Comparison of ENCODE assay signal across 25 cellular contexts in the genomic region with DNA sequence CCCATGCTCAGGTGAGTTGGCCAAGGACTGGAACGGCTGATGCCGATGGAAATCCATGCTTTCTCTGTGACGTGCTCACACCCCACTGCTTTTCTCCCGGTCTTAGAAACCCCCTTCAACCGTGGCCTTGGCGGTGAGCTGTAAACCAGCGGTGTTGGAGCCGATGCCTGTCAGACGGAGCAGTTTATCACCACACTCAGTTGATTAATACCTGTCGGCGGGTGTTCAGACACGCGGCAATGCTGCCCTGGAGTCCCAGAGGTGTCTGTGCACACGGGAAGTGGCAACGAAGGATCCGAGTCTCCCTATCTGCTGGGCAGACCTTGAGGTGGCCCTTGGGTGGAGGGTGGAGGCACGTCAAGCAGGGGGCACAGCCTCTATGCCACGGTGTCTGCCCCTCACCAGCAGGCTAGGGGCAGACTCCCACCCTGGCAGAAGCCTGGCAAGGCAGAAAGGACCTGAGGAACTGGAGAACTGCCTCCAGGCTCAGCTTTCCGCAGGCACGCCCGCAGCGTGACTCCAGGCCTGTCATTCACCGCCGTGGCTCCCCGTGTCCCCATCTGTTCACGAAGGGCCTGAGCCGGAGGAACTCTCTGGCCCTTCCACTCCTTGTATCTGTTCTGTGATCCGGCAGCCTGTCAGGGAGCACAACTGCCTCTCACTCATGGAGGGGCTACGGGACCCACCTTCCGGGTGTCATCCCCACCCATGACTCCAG. TPM values are rescaled to one million over a fixed set of nuclear protein-coding genes. Genes with fewer than 3 reads are reported as not detected.
DNase-seq lines count a peak whose midpoint lies in the region; ATAC-seq, FAIRE-seq and TF ChIP-seq lines count a peak whose summit lies in the region.
"Had no signal": no experiment of that assay in that cellular context is flagged by ENCODE, and none has a peak within 500 bp of the region (broad histone marks: within the 10 kb centered on the region; RNA-seq: fewer than 3 reads in every experiment).

No MANE protein-coding gene starts in this region.

- peaks cover 25% of the 10 kb centered on the region for H3K4me1 ChIP-seq in foreskin keratinocyte
- H3K4me1 ChIP-seq in pancreas = no peaks in the 10 kb centered on the region

- intact Hi-C loops in natural killer cell (cut with micrococcal nuclease) = no loop called here
- intact Hi-C loops in pancreas (cut with DNase I) = no loop called here
- intact Hi-C loops in CD14-positive monocyte (cut with micrococcal nuclease) = no loop called here

- no peak overlapping the region for H3K27ac Mint-ChIP-seq in natural killer cell treated with Interleukin-12 subunit alpha and Interleukin-12 subunit beta and Interleukin-15 and Interleukin-18, amount 100 ng/mL, for 72 hours
- H3K27ac Mint-ChIP-seq in natural killer cell = no peak overlapping the region
- no peak overlapping the region for H3K27ac Mint-ChIP-seq in CD14-positive monocyte

- no peaks in the 10 kb centered on the region for H3K9me3 Mint-ChIP-seq in natural killer cell treated with Interleukin-12 subunit alpha and Interleukin-12 subunit beta and Interleukin-15 and Interleukin-18, amount 100 ng/mL, for 72 hours
- no peaks in the 10 kb centered on the region for H3K9me3 Mint-ChIP-seq in natural killer cell
- no peaks in the 10 kb centered on the region for H3K9me3 Mint-ChIP-seq in CD14-positive monocyte

- no peaks in the 10 kb centered on the region for H3K36me3 Mint-ChIP-seq in natural killer cell treated with Interleukin-12 subunit alpha and Interleukin-12 subunit beta and Interleukin-15 and Interleukin-18, amount 100 ng/mL, for 72 hours
- no peaks in the 10 kb centered on the region for H3K36me3 Mint-ChIP-seq in natural killer cell
- H3K36me3 Mint-ChIP-seq in CD14-positive monocyte = no peaks in the 10 kb centered on the region

- H3K36me3 ChIP-seq in pancreas = no peaks in the 10 kb centered on the region
- H3K36me3 ChIP-seq: BE2C had no signal

- TF ChIP-seq CTCF in natural killer cell (IDR thresholded peaks at IDR 0.05) (no peak), foreskin keratinocyte (conservative IDR thresholded peaks at IDR 0.05) (no peak), pancreas (IDR thresholded peaks at IDR 0.05) (no peak), CD14-positive monocyte (IDR thresholded peaks at IDR 0.05) (no peak)

- FAIRE-seq in pancreas (lab: Jason Lieb, UNC) = no peak
- FAIRE-seq: GM12891 had no signal

- DNase-seq in natural killer cell treated with Interleukin-12 subunit alpha and Interleukin-12 subunit beta and Interleukin-15 and Interleukin-18, amount 100 ng/mL, for 72 hours (ENCODE audit: low spot score) = no peak
- DNase-seq in natural killer cell (no peak), foreskin keratinocyte (peak in 1 of 2 donors; percentile 49), pancreas (peak in 2 of 6 donors; percentile 46), CD14-positive monocyte (ENCODE audit: low spot score) (no peak)
- DNase-seq: 8988T; ACHN; BE2C; Calu3; DMS79 treated with DMSO at 0.1 percent for 48 hours; GF-D8; Kasumi-1; NCI-H1105; NCI-H1436 treated with DMSO at 0.1 percent for 48 hours; NCI-H187 treated with DMSO at 0.1 percent for 48 hours; NCI-H446; NCI-H524 treated with DMSO at 0.1 percent for 48 hours; NCI-H774; NK-92 treated with Interleukin-12 subunit alpha and Interleukin-12 subunit beta, amount 100 ng/mL, for 24 hours; PC-3 had no signal

- H3K27ac ChIP-seq in foreskin keratinocyte (no peak overlapping the region), pancreas (no peak overlapping the region)

- no peak overlapping the region for H3K4me3 Mint-ChIP-seq in natural killer cell treated with Interleukin-12 subunit alpha and Interleukin-12 subunit beta and Interleukin-15 and Interleukin-18, amount 100 ng/mL, for 72 hours
- H3K4me3 Mint-ChIP-seq in natural killer cell (no peak overlapping the region), CD14-positive monocyte (no peak overlapping the region)

- H3K27me3 Mint-ChIP-seq in natural killer cell treated with Interleukin-12 subunit alpha and Interleukin-12 subunit beta and Interleukin-15 and Interleukin-18, amount 100 ng/mL, for 72 hours = peaks cover 12 to 20% of the 10 kb centered on the region in 2 donors
- H3K27me3 Mint-ChIP-seq in natural killer cell (ENCODE audit: low read depth in 2 of 2) = peaks cover 7 to 13% of the 10 kb centered on the region in 2 donors
- H3K27me3 Mint-ChIP-seq in CD14-positive monocyte (ENCODE audit: low read depth in 3 of 3) = peaks cover 8 to 10% (median 10%) of the 10 kb centered on the region in 3 donors

- no peaks in the 10 kb centered on the region for H3K4me1 Mint-ChIP-seq in natural killer cell treated with Interleukin-12 subunit alpha and Interleukin-12 subunit beta and Interleukin-15 and Interleukin-18, amount 100 ng/mL, for 72 hours (ENCODE audit: low read depth in 2 of 2)
- H3K4me1 Mint-ChIP-seq in natural killer cell (no peaks in the 10 kb centered on the region), CD14-positive monocyte (no peaks in the 10 kb centered on the region)

- H3K9me3 ChIP-seq in pancreas = no peaks in the 10 kb centered on the region
- H3K9me3 ChIP-seq: BE2C had no signal

- no peak overlapping the region for H3K4me3 ChIP-seq in pancreas

- ATAC-seq in natural killer cell treated with Interleukin-12 subunit alpha and Interleukin-12 subunit beta and Interleukin-15 and Interleukin-18, amount 100 ng/mL, for 72 hours = peak; percentile 23 to 24
- no peak for ATAC-seq in natural killer cell
- ATAC-seq in foreskin keratinocyte = peak; percentile 7
- peak in 3 of 4 donors; percentile 25 to 49 (median 49) for ATAC-seq in pancreas
- no peak for ATAC-seq in esophagus mucosa
- ATAC-seq in HG03378 (IDR thresholded peaks at IDR 0.05; ENCODE audit: unreplicated experiment) = no peak
- ATAC-seq: HCT116, PC-3 had no signal

- 55 to 58% methylated on average over 30 of the region's 30 CpGs for whole genome bisulfite sequencing in pancreas, 2 donors

- H3K27me3 ChIP-seq in foreskin keratinocyte = no peaks in the 10 kb centered on the region
- H3K27me3 ChIP-seq in pancreas = no peaks in the 10 kb centered on the region

RNA-seq across cellular contexts. Expression of a gene that starts 34.6 kb away (rescaled TPM):
- not detected for total RNA-seq in natural killer cell treated with Interleukin-12 subunit alpha and Interleukin-12 subunit beta and Interleukin-15 and Interleukin-18, amount 100 ng/mL, for 72 hours
- total RNA-seq in natural killer cell (not detected), foreskin keratinocyte (0.11 TPM in 1 of 2 replicates, not detected in the other), pancreas (10 to 100 TPM; 15.6 to 33.8 (median 21.9) TPM), esophagus mucosa (0.12 TPM)
- polyA plus RNA-seq in foreskin keratinocyte (0.03 TPM in 2 replicates), pancreas (10 to 100 TPM; 21.0 to 47.3 TPM), CD14-positive monocyte (not detected)
- total RNA-seq: M059J had no signal

Comparison
In these comparisons a context has a peak if more than half of its experiments do, and no peak if none do; other contexts are left out.
1. ATAC-seq: peak in natural killer cell treated with Interleukin-12 subunit alpha and Interleukin-12 subunit beta and Interleukin-15 and Interleukin-18, amount 100 ng/mL, for 72 hours (2 of 2), foreskin keratinocyte (single experiment) and pancreas (3 of 4); none in natural killer cell (0 of 3), esophagus mucosa (single experiment) and HG03378 (single experiment).
2. RNA of a gene that starts 34.6 kb away (total RNA-seq): 15.6 to 33.8 TPM in pancreas; 0.12 TPM in esophagus mucosa (single experiment), 0.11 TPM in foreskin keratinocyte, not detected in natural killer cell treated with Interleukin-12 subunit alpha and Interleukin-12 subunit beta and Interleukin-15 and Interleukin-18, amount 100 ng/mL, for 72 hours and not detected in natural killer cell; every median in the first group is over 10 times any median in the second.